ENCODE assay signal across 30 cellular contexts in the genomic region with DNA sequence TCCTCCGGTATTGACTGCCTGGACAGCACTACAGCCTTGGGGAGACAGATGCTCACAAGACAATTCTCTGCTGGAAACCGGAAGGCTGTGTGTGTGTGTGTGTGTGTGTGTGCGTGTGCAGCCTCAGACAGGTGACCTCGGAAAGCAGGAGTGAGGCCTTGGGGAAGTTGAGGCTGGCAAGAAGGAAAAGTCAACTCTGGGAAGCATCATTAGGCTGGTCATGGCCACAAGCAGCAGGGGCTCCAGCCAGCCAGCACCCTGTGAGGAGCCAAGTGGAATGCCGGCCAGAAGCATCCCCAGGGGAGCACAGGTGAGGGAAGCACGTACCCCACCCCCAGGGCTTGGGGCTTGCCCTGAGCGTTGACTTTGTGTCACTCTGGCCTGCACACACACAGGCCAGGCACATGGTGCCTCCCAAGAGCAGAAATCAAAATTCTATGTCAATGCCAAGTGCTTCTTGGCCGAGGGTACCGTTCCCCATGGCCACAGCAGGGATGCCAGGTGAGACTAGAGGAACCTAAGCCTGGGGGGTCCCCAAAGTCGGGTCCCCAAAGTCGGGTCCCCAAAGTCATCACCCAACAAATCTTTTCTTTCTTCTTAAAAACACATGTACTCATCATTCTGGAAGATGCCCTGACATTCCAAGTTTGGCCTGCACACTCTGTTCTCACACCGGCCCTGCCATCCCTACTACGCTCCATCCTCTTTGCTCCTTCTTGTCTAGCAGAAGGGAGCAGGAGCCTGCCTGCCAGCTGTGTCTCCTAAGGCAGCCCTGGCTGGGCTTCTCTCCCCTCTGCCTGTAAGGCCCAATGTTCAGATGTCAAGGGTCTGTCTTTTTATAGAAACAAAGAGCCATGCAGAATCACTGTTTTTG. TPM values are rescaled to one million over a fixed set of nuclear protein-coding genes. Genes with fewer than 3 reads are reported as not detected.
"Had no signal": no experiment of that assay in that cellular context is flagged by ENCODE, and none has a peak within 500 bp of the region (broad histone marks: within the 10 kb centered on the region; RNA-seq: fewer than 3 reads in every experiment).

No MANE protein-coding gene starts in this region.

- H3K9me3 ChIP-seq: gastrocnemius medialis, ovary, prostate gland, sigmoid colon, tibial artery, uterus had no signal

- H3K27me3 ChIP-seq: ovary had no signal

- ATAC-seq: gastrocnemius medialis; left cardiac atrium; natural killer cell; stimulated activated naive B cell treated with anti-CD40 and anti-IgM and Interleukin-4, amounts not matched to agents 10 μg/mL and 1 μg/mL and 100 μg/mL, for 72 hours had no signal

- DNase-seq: activated CD4-positive, alpha-beta T cell treated with anti-CD3 and anti-CD28 coated beads for 4 hours; activated CD4-positive, alpha-beta T cell treated with anti-CD3 and anti-CD28 coated beads, Interleukin-2, amount 50 U/mL, for 4 hours; activated CD8-positive, alpha-beta memory T cell treated with anti-CD3 and anti-CD28 coated beads for 24 hours; activated effector memory CD4-positive, alpha-beta T cell treated with Interleukin-2 at 50 U/mL for 16 hours; activated naive CD4-positive, alpha-beta T cell treated with Interleukin-2 at 50 U/mL for 16 hours; anterior cingulate cortex; dermis blood vessel endothelial cell; effector CD8-positive, alpha-beta T cell; gastrocnemius medialis; glutamatergic neuron; left cardiac atrium; mesenchymal stem cell; natural killer cell; ovary; retina; sigmoid colon; small intestine; stimulated activated CD4-positive, alpha-beta T cell treated with anti-CD3 and anti-CD28 coated beads, Interleukin-1b, Interleukin-23, amount 100 ng/mL, for 48 hours; stimulated activated CD4-positive, alpha-beta T cell treated with anti-CD3 and anti-CD28 coated beads, Interleukin-4, amount 100 ng/mL, for 4 hours; stimulated activated CD8-positive, alpha-beta memory T cell treated with anti-CD3 and anti-CD28 coated beads, Interleukin-4, amount 100 ng/mL, for 48 hours; stimulated activated naive B cell treated with anti-CD40 and anti-IgM and Interleukin-4, amounts not matched to agents 10 μg/mL and 1 μg/mL and 100 μg/mL, for 72 hours; stomach; SW 1271; T-helper 9 cell; tibial artery; uterus had no signal

- H3K36me3 ChIP-seq: gastrocnemius medialis, ovary, prostate gland, sigmoid colon, stomach, tibial artery, uterus had no signal

- H3K4me3 ChIP-seq: gastrocnemius medialis, ovary, prostate gland, sigmoid colon, stomach, tibial artery, uterus had no signal

- H3K27ac ChIP-seq: gastrocnemius medialis, ovary, prostate gland, sigmoid colon, tibial artery, uterus, VCaP had no signal

- H3K4me1 ChIP-seq: gastrocnemius medialis, prostate gland, sigmoid colon, tibial artery, uterus had no signal

RNA-seq across cellular contexts. Expression of gene FOXA2, which starts 26.7 kb away (rescaled TPM):
- total RNA-seq: dermis blood vessel endothelial cell, epithelial cell of proximal tubule, left cardiac atrium, lower leg skin, natural killer cell, sigmoid colon had no signal
- polyA plus RNA-seq: ovary had no signal
